18 cellular contexts compared by ENCODE assay signal in the genomic region with DNA sequence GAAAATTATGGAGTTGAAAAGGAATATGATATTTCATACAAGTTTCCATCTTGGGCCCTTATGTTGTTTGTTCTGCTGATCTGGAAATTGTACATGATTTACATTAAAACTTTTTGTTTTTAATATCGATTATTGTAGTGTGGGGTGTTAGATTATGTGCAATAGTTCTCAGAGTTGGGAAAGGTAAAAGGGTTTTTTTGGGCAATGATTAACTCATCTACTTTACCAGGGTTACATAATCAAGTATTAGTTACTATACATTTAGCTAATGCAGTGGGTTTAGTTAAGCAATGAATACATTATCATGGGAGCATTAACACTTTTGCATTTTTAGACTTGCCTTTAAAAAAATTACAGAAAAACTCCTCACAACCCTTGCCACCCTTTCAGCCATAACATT.
"Had no signal": no experiment of that assay in that cellular context is flagged by ENCODE, and none has a peak within 500 bp of the region (broad histone marks: within the 10 kb centered on the region; RNA-seq: fewer than 3 reads in every experiment).

No MANE protein-coding gene starts in this region.

- ATAC-seq: gastrocnemius medialis; heart right ventricle; lower lobe of right lung; natural killer cell treated with Interleukin-12 subunit alpha and Interleukin-12 subunit beta and Interleukin-15 and Interleukin-18, amount 100 ng/mL, for 72 hours; right cardiac atrium had no signal

- H3K27ac Mint-ChIP-seq: memory B cell; natural killer cell treated with Interleukin-12 subunit alpha and Interleukin-12 subunit beta and Interleukin-15 and Interleukin-18, amount 100 ng/mL, for 72 hours had no signal

- H3K27me3 ChIP-seq: esophagus muscularis mucosa, gastrocnemius medialis, heart right ventricle, neutrophil, ovary had no signal

- H3K9me3 Mint-ChIP-seq: memory B cell; natural killer cell treated with Interleukin-12 subunit alpha and Interleukin-12 subunit beta and Interleukin-15 and Interleukin-18, amount 100 ng/mL, for 72 hours had no signal

- H3K36me3 Mint-ChIP-seq: natural killer cell treated with Interleukin-12 subunit alpha and Interleukin-12 subunit beta and Interleukin-15 and Interleukin-18, amount 100 ng/mL, for 72 hours had no signal

- H3K27ac ChIP-seq: epithelial cell of prostate, esophagus muscularis mucosa, gastrocnemius medialis, heart right ventricle, lower lobe of right lung, neutrophil, ovary had no signal

- H3K9me3 ChIP-seq: esophagus muscularis mucosa, gastrocnemius medialis, heart right ventricle, lower lobe of right lung, neutrophil, ovary had no signal

- DNase-seq: effector memory CD4-positive, alpha-beta T cell; gastrocnemius medialis; heart right ventricle; hypothalamus; kidney glomerular epithelial cell; lower lobe of right lung; midbrain; ovary; right cardiac atrium; stimulated activated CD4-positive, alpha-beta T cell treated with anti-CD3 and anti-CD28 coated beads, Interleukin-2, amount 100 ng/mL, for 48 hours; stimulated activated naive CD4-positive, alpha-beta T cell treated with Interleukin-2 at 50 U/mL for 16 hours; trophoblast cell had no signal

- H3K36me3 ChIP-seq: esophagus muscularis mucosa, gastrocnemius medialis, heart right ventricle, lower lobe of right lung, neutrophil, ovary had no signal

- H3K4me2 ChIP-seq: smooth muscle cell had no signal

- H3K27me3 Mint-ChIP-seq: memory B cell; natural killer cell treated with Interleukin-12 subunit alpha and Interleukin-12 subunit beta and Interleukin-15 and Interleukin-18, amount 100 ng/mL, for 72 hours had no signal

- H3K4me3 ChIP-seq: esophagus muscularis mucosa, gastrocnemius medialis, heart right ventricle, lower lobe of right lung, ovary, smooth muscle cell had no signal

- H3K4me3 Mint-ChIP-seq: memory B cell; natural killer cell treated with Interleukin-12 subunit alpha and Interleukin-12 subunit beta and Interleukin-15 and Interleukin-18, amount 100 ng/mL, for 72 hours had no signal
